13 cellular contexts compared by ENCODE assay signal in genomic region chr3:195859846-195860411, GRCh38. TPM values are rescaled to one million over a fixed set of nuclear protein-coding genes. Genes with fewer than 3 reads are reported as not detected.
DNase-seq lines count a peak whose midpoint lies in the region; ATAC-seq and TF ChIP-seq lines count a peak whose summit lies in the region.
"Had no signal": no experiment of that assay in that cellular context is flagged by ENCODE, and none has a peak within 500 bp of the region (broad histone marks: within the 10 kb centered on the region; RNA-seq: fewer than 3 reads in every experiment).

No MANE protein-coding gene starts in this region.

- CTCF ChIA-PET in mammary epithelial cell (lab: Charles Lee; ENCODE audit: low non-redundant PET): interaction anchor here (0.7 to 1.2 kb wide), 2 partner anchors 35 to 293 kb away, joined by 5 to 8 read pairs; no protein-coding TSS in a partner anchor
- CTCF ChIA-PET in naive thymus-derived CD4-positive, alpha-beta T cell (lab: Charles Lee): interaction anchor here (0.7 to 2.6 kb wide), 14 partner anchors 9 to 593 kb away, joined by 3 to 31 read pairs (median 4); partner anchors contain the start of gene XXYLT1

- TF ChIP-seq POLR2A in prostate gland (IDR thresholded peaks at IDR 0.05): no peak

- H3K9ac ChIP-seq in mammary epithelial cell (ENCODE audit: insufficient read depth, low read length): no peak overlapping the region

- peak overlapping the region; percentile 77 for H2AFZ ChIP-seq in mammary epithelial cell (ENCODE audit: low read depth, low read length)

- dilution Hi-C loops in mammary epithelial cell (cut with HindIII; ENCODE audit: low sequenced_read_pairs): no loop called here

- peaks cover 3 to 15% (median 7%) of the 10 kb centered on the region in 7 donors for H3K4me1 Mint-ChIP-seq in naive thymus-derived CD4-positive, alpha-beta T cell

- in situ Hi-C loops in mammary epithelial cell (cut with MboI; ENCODE audit: low sequenced_read_pairs in 2 of 2): loop anchor here in 1 of 2 donors (5.0 kb wide), 1 partner anchor 32 kb away; no protein-coding TSS in a partner anchor

- H3K79me2 ChIP-seq in mammary epithelial cell (ENCODE audit: insufficient read depth, low read length): no peaks in the 10 kb centered on the region

- H3K9me3 Mint-ChIP-seq in naive thymus-derived CD4-positive, alpha-beta T cell: no peaks in the 10 kb centered on the region
- H3K9me3 Mint-ChIP-seq: activated T-cell treated with anti-CD3 and anti-CD28 coated beads, Interleukin-2, amount 50 U/mL, for 24 hours; nephron had no signal

- H3K27ac ChIP-seq in mammary epithelial cell (ENCODE audit: insufficient read depth, low read depth, low read length) (no peak overlapping the region), prostate gland (peak overlapping the region; percentile 59 to 64)
- H3K27ac ChIP-seq in naive thymus-derived CD4-positive, alpha-beta T cell (ENCODE audit: low read depth, low read length): no peak overlapping the region
- H3K27ac ChIP-seq: right lobe of liver had no signal

- H3K36me3 ChIP-seq in mammary epithelial cell (ENCODE audit: insufficient read depth, low read length) (no peaks in the 10 kb centered on the region), prostate gland (no peaks in the 10 kb centered on the region)
- H3K36me3 ChIP-seq in naive thymus-derived CD4-positive, alpha-beta T cell (ENCODE audit: control insufficient read depth in 2 of 3, insufficient read depth in 3 of 3, low read length in 3 of 3): peaks cover 0 to 9% (median 0%) of the 10 kb centered on the region in 3 experiments
- H3K36me3 ChIP-seq: right lobe of liver had no signal

- no peak for ATAC-seq in naive thymus-derived CD4-positive, alpha-beta T cell
- ATAC-seq in HG03439 (IDR thresholded peaks at IDR 0.05; ENCODE audit: unreplicated experiment): no peak
- ATAC-seq: left ventricle myocardium superior had no signal

- peak overlapping the region; percentile 76 for H3K4me2 ChIP-seq in mammary epithelial cell (ENCODE audit: insufficient read depth, low read depth, low read length)

- peak overlapping the region in 3 of 9 donors; percentile 46 to 82 (median 61) for H3K27ac Mint-ChIP-seq in naive thymus-derived CD4-positive, alpha-beta T cell
- H3K27ac Mint-ChIP-seq: activated T-cell treated with anti-CD3 and anti-CD28 coated beads, Interleukin-2, amount 50 U/mL, for 24 hours; nephron had no signal

- DNase-seq in NCI-H1417 (lab: John Stamatoyannopoulos, UW): peak in 2 of 3 experiments; percentile 57 to 69
- DNase-seq in NCI-H1417 treated with DMSO at 0.1 percent for 48 hours (lab: John Stamatoyannopoulos, UW): no peak
- peak; percentile 74 for DNase-seq in NCI-H345 treated with DMSO at 0.1 percent for 48 hours (lab: John Stamatoyannopoulos, UW; ENCODE audit: unreplicated experiment)
- no peak for DNase-seq in mammary epithelial cell
- no peak for DNase-seq in prostate gland (ENCODE audit: low spot score)
- DNase-seq in naive thymus-derived CD4-positive, alpha-beta T cell: no peak
- DNase-seq in DMS114 treated with DMSO at 0.1 percent for 48 hours (lab: John Stamatoyannopoulos, UW; ENCODE audit: unreplicated experiment): no peak

- WGBS in mammary epithelial cell (ENCODE audit: low coverage, missing lambda C conversion rate): 11% methylated on average over 11 of the region's 23 CpGs
- WGBS in prostate gland: 48% methylated on average over 23 of the region's 23 CpGs

- intact Hi-C loops in mammary epithelial cell (cut with micrococcal nuclease) (loop anchor here (1.0 to 2.0 kb wide), 3 partner anchors 34 to 589 kb away; partner anchors contain the start of gene XXYLT1), prostate gland (cut with DNase I) (loop anchor here (5.0 kb wide), 1 partner anchor 52 kb away; no protein-coding TSS in a partner anchor)
- intact Hi-C loops in naive thymus-derived CD4-positive, alpha-beta T cell (cut with micrococcal nuclease): loop anchor here (1.0 to 10.0 kb wide), 6 partner anchors 34 to 337 kb away; no protein-coding TSS in a partner anchor

- no peaks in the 10 kb centered on the region for H3K27me3 Mint-ChIP-seq in naive thymus-derived CD4-positive, alpha-beta T cell
- H3K27me3 Mint-ChIP-seq: activated T-cell treated with anti-CD3 and anti-CD28 coated beads, Interleukin-2, amount 50 U/mL, for 24 hours had no signal

- H3K9me3 ChIP-seq in mammary epithelial cell (replicated peaks; ENCODE audit: insufficient read depth, low read length) (no peaks in the 10 kb centered on the region), prostate gland (no peaks in the 10 kb centered on the region)
- H3K9me3 ChIP-seq in naive thymus-derived CD4-positive, alpha-beta T cell (ENCODE audit: control insufficient read depth in 2 of 3, low read length in 3 of 3): no peaks in the 10 kb centered on the region
- H3K9me3 ChIP-seq: esophagus muscularis mucosa, right lobe of liver had no signal

- H3K36me3 Mint-ChIP-seq in naive thymus-derived CD4-positive, alpha-beta T cell: peaks cover 0 to 3% (median 0%) of the 10 kb centered on the region in 5 donors

- peak overlapping the region in 2 of 10 donors; percentile 74 to 76 for H3K4me3 Mint-ChIP-seq in naive thymus-derived CD4-positive, alpha-beta T cell
- H3K4me3 Mint-ChIP-seq: nephron had no signal

- BruUV-seq in mammary epithelial cell (replicated peaks; lab: Mats Ljungman, UMichigan): no TSS peak

- no peaks in the 10 kb centered on the region for H4K20me1 ChIP-seq in mammary epithelial cell (ENCODE audit: insufficient read depth, low read length)

- H3K4me1 ChIP-seq in mammary epithelial cell (ENCODE audit: insufficient read depth, low read length) (peaks cover 28% of the 10 kb centered on the region), prostate gland (replicated peaks) (peaks cover 4% of the 10 kb centered on the region)
- no peaks in the 10 kb centered on the region for H3K4me1 ChIP-seq in naive thymus-derived CD4-positive, alpha-beta T cell (ENCODE audit: control insufficient read depth in 2 of 2, insufficient read depth in 2 of 2, low read length in 2 of 2)

- H3K27me3 ChIP-seq in mammary epithelial cell (ENCODE audit: insufficient read depth, low read length) (no peaks in the 10 kb centered on the region), prostate gland (replicated peaks; ENCODE audit: insufficient read depth) (no peaks in the 10 kb centered on the region)
- H3K27me3 ChIP-seq in naive thymus-derived CD4-positive, alpha-beta T cell (ENCODE audit: control insufficient read depth in 2 of 2, insufficient read depth in 2 of 2, low read length in 2 of 2): no peaks in the 10 kb centered on the region
- H3K27me3 ChIP-seq: esophagus muscularis mucosa, right lobe of liver had no signal

- H3K4me3 ChIP-seq in mammary epithelial cell (replicated peaks in 1 of 3; ENCODE audit: insufficient read depth in 1 of 3, low read depth in 2 of 3, low read length in 3 of 3) (peak overlapping the region in 1 of 3 experiments; percentile 4), prostate gland (no peak overlapping the region)
- H3K4me3 ChIP-seq in naive thymus-derived CD4-positive, alpha-beta T cell (ENCODE audit: low read length): no peak overlapping the region

- TF ChIP-seq CTCF in mammary epithelial cell (conservative IDR thresholded peaks at IDR 0.05 in 1 of 2, IDR thresholded peaks at IDR 0.05 in 1 of 2; ENCODE audit: extremely low read depth in 1 of 2, insufficient read depth in 1 of 2, low read depth in 1 of 2, low read length in 2 of 2) (no peak), prostate gland (IDR thresholded peaks at IDR 0.05) (no peak)

- POLR2A ChIA-PET in naive thymus-derived CD4-positive, alpha-beta T cell (lab: Charles Lee): interaction anchor here (1.1 to 1.2 kb wide), 2 partner anchors 53 to 55 kb away, joined by 3 read pairs; no protein-coding TSS in a partner anchor

RNA-seq across cellular contexts. Expression of gene MUC4, which starts 48.2 kb away (rescaled TPM):
- total RNA-seq in mammary epithelial cell (not detected), prostate gland (10 to 100 TPM in 1 of 2 donors, 1 to 10 TPM in 1; 8.6 to 12.0 TPM)
- not detected for polyA plus RNA-seq in mammary epithelial cell
- polyA minus RNA-seq in mammary epithelial cell: not detected
- total RNA-seq in naive thymus-derived CD4-positive, alpha-beta T cell: under 1 TPM in 2 of 5 experiments, not detected in 3; 0.07 to 0.48 TPM
- not detected for polyA plus RNA-seq in naive thymus-derived CD4-positive, alpha-beta T cell
- total RNA-seq: left ventricle myocardium superior had no signal

RNA-seq across cellular contexts. Expression of gene TNK2, which starts 48.4 kb away (rescaled TPM):
- 100 to 1,000 TPM in 1 of 2 donors, 10 to 100 TPM in 1; 20.5 to 107 TPM for total RNA-seq in mammary epithelial cell
- polyA plus RNA-seq in mammary epithelial cell: 24.2 TPM
- 44.0 TPM for polyA minus RNA-seq in mammary epithelial cell
- total RNA-seq in prostate gland: 100 to 1,000 TPM in 1 of 2 donors, 10 to 100 TPM in 1; 34.9 to 100 TPM
- total RNA-seq in naive thymus-derived CD4-positive, alpha-beta T cell: 100 to 1,000 TPM; 128 to 196 (median 188) TPM
- 1 to 10 TPM; 2.0 to 2.6 TPM for polyA plus RNA-seq in naive thymus-derived CD4-positive, alpha-beta T cell

Comparison
In these comparisons a context has a peak if more than half of its experiments do, and no peak if none do; other contexts are left out.
1. DNase-seq: peak in NCI-H1417 (2 of 3) and NCI-H345 treated with DMSO at 0.1 percent for 48 hours (single experiment); none in NCI-H1417 treated with DMSO at 0.1 percent for 48 hours (single experiment), mammary epithelial cell (single experiment), prostate gland (single experiment), naive thymus-derived CD4-positive, alpha-beta T cell (0 of 9) and DMS114 treated with DMSO at 0.1 percent for 48 hours (single experiment).
2. H3K27ac ChIP-seq: peak in prostate gland (2 of 2); none in mammary epithelial cell (single experiment) and naive thymus-derived CD4-positive, alpha-beta T cell (single experiment).
3. RNA of gene MUC4, which starts 48.2 kb away (total RNA-seq): 8.6 to 12.0 TPM in prostate gland; not detected in mammary epithelial cell and 0.07 to 0.48 TPM in naive thymus-derived CD4-positive, alpha-beta T cell; every median in the first group is over 4 times any median in the second.